Comparison of ENCODE assay signal across 14 cellular contexts in genomic region chr6:40391086-40391485, GRCh38.
"Had no signal": no experiment of that assay in that cellular context is flagged by ENCODE, and none has a peak within 500 bp of the region (broad histone marks: within the 10 kb centered on the region; RNA-seq: fewer than 3 reads in every experiment).

No MANE protein-coding gene starts in this region.

- H3K4me3 ChIP-seq: colonic mucosa, lung had no signal

- ATAC-seq: activated CD8-positive, alpha-beta T cell treated with anti-CD3 and anti-CD28 coated beads, Interleukin-2, amount 10 ng/mL, durations not matched to agents 7 days and 5 days; activated T-helper 17 cell treated with anti-CD3 and anti-CD28 coated beads, Interleukin-2, amount 50 U/mL, for 72 hours; left cardiac atrium; stimulated activated effector memory CD8-positive, alpha-beta T cell treated with anti-CD3 and anti-CD28 coated beads, Interleukin-12 subunit alpha, Interleukin-12 subunit beta, amount 100 ng/mL, for 72 hours had no signal

- H3K27me3 ChIP-seq: colonic mucosa had no signal

- H3K36me3 ChIP-seq: colonic mucosa, neutrophil had no signal

- DNase-seq: activated CD4-positive, alpha-beta T cell treated with anti-CD3 and anti-CD28 coated beads for 1 hour; activated CD8-positive, alpha-beta T cell treated with anti-CD3 and anti-CD28 coated beads, Interleukin-2, amount 10 ng/mL, durations not matched to agents 7 days and 5 days; activated naive CD4-positive, alpha-beta T cell treated with anti-CD3 and anti-CD28 coated beads for 36 hours; amniotic stem cell; colonic mucosa; foreskin melanocyte; left cardiac atrium; retina had no signal

- H3K27ac ChIP-seq: colonic mucosa, neutrophil, VCaP had no signal

- H3K9me3 ChIP-seq: colonic mucosa, neutrophil had no signal

- H3K27ac Mint-ChIP-seq: activated CD8-positive, alpha-beta T cell treated with anti-CD3 and anti-CD28 coated beads, Interleukin-2, amount 10 ng/mL, durations not matched to agents 7 days and 5 days; activated naive CD4-positive, alpha-beta T cell treated with anti-CD3 and anti-CD28 coated beads for 36 hours; activated T-helper 17 cell treated with anti-CD3 and anti-CD28 coated beads, Interleukin-2, amount 50 U/mL, for 72 hours; mesothelial cell of epicardium; stimulated activated effector memory CD8-positive, alpha-beta T cell treated with anti-CD3 and anti-CD28 coated beads, Interleukin-12 subunit alpha, Interleukin-12 subunit beta, amount 100 ng/mL, for 72 hours had no signal

- H3K36me3 Mint-ChIP-seq: mesothelial cell of epicardium; stimulated activated effector memory CD8-positive, alpha-beta T cell treated with anti-CD3 and anti-CD28 coated beads, Interleukin-12 subunit alpha, Interleukin-12 subunit beta, amount 100 ng/mL, for 72 hours had no signal

- H3K9me3 Mint-ChIP-seq: activated naive CD4-positive, alpha-beta T cell treated with anti-CD3 and anti-CD28 coated beads for 36 hours; mesothelial cell of epicardium; stimulated activated effector memory CD8-positive, alpha-beta T cell treated with anti-CD3 and anti-CD28 coated beads, Interleukin-12 subunit alpha, Interleukin-12 subunit beta, amount 100 ng/mL, for 72 hours had no signal

- H3K4me1 Mint-ChIP-seq: mesothelial cell of epicardium had no signal

- H3K4me3 Mint-ChIP-seq: activated CD8-positive, alpha-beta T cell treated with anti-CD3 and anti-CD28 coated beads, Interleukin-2, amount 10 ng/mL, durations not matched to agents 7 days and 5 days; activated naive CD4-positive, alpha-beta T cell treated with anti-CD3 and anti-CD28 coated beads for 36 hours; activated T-helper 17 cell treated with anti-CD3 and anti-CD28 coated beads, Interleukin-2, amount 50 U/mL, for 72 hours; mesothelial cell of epicardium; stimulated activated effector memory CD8-positive, alpha-beta T cell treated with anti-CD3 and anti-CD28 coated beads, Interleukin-12 subunit alpha, Interleukin-12 subunit beta, amount 100 ng/mL, for 72 hours had no signal

- H3K4me1 ChIP-seq: colonic mucosa had no signal
